In the genomic region with DNA sequence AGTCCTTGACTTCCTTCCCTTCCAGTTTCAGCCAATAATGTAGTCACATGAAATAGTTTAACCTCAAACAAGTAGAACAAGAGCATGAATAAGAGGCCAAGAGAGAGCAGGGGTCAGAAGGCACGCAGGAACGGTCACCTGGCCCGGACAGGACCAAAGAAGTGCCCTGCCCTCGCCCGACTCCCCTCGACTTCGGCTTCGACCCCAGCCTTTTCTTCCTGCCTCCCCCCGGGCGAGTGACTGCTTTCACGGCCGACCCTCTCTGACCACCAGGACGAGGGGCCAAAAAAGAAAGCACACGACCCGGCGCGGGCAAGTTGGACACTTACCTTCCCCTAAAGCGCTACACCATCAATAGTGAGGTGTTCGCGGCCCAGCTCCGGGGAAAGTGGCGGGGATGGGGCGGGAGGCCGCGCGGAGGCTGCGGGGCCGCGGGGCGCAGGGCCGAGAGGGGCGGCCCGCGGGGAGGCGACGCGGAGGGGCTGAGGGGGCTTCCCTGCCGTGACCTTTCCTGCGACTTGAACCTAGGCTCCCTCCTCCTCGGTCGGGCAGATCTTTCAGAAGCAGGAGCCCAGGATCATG, we compare ENCODE assay signal across 8 cellular contexts. TPM values are rescaled to one million over a fixed set of nuclear protein-coding genes. Genes with fewer than 3 reads are reported as not detected.
DNase-seq lines count a peak whose midpoint lies in the region; ATAC-seq and TF ChIP-seq lines count a peak whose summit lies in the region.

No MANE protein-coding gene starts in this region.

- TF ChIP-seq CTCF in GM12865 (IDR thresholded peaks at IDR 0.05; ENCODE audit: insufficient read depth, low read depth, low read length, missing control alignments): no peak

- DNase-seq in GM12865 (ENCODE audit: low read depth) (peak; percentile 60), T-helper 9 cell (peak; percentile 13), cerebellar cortex (ENCODE audit: low spot score) (peak; percentile 50), left lobe of liver (ENCODE audit: low spot score) (peak; percentile 72), dedifferentiated amniotic fluid mesenchymal stem cell (ENCODE audit: extremely low spot score) (no peak), H4 (ENCODE audit: low spot score) (no peak)
- DNase-seq in stimulated activated CD4-positive, alpha-beta T cell treated with anti-CD3 and anti-CD28 coated beads, TNF-alpha, amount 100 ng/mL, for 4 hours (ENCODE audit: low read depth in 3 of 3): peak in 2 of 3 experiments; percentile 1 to 5

- ATAC-seq in HG02763 (IDR thresholded peaks at IDR 0.05; ENCODE audit: unreplicated experiment) (peak; percentile 11), left lobe of liver (peak; percentile 72)

- peak overlapping the region; percentile 98 for H3K4me3 ChIP-seq in GM12865 (ENCODE audit: low read depth, low read length)

RNA-seq across cellular contexts. Expression of a gene that starts 0.5 kb away (rescaled TPM):
- total RNA-seq in left lobe of liver: 30.9 TPM
- total RNA-seq in H4 (2014; rRNA removed; shearing (Covaris generic)): 14.0 and 19.1 TPM in 2 replicates

Comparison
In these comparisons a context has a peak if more than half of its experiments do, and no peak if none do; other contexts are left out.
1. DNase-seq: peak in GM12865 (single experiment), T-helper 9 cell (single experiment), cerebellar cortex (single experiment), left lobe of liver (single experiment) and stimulated activated CD4-positive, alpha-beta T cell treated with anti-CD3 and anti-CD28 coated beads, TNF-alpha, amount 100 ng/mL, for 4 hours (2 of 3); none in dedifferentiated amniotic fluid mesenchymal stem cell (single experiment) and H4 (single experiment).